ENCODE assay signal across 8 cellular contexts in genomic region chr17:77098884-77099545, GRCh38. TPM values are rescaled to one million over a fixed set of nuclear protein-coding genes. Genes with fewer than 3 reads are reported as not detected.
DNase-seq lines count a peak whose midpoint lies in the region; ATAC-seq, FAIRE-seq and TF ChIP-seq lines count a peak whose summit lies in the region.

No MANE protein-coding gene starts in this region.

- ATAC-seq in heart left ventricle (peak; percentile 73 to 80 (median 77)), GM21717 (IDR thresholded peaks at IDR 0.05; ENCODE audit: unreplicated experiment) (no peak)

- no peak for TF ChIP-seq CTCF in heart left ventricle (IDR thresholded peaks at IDR 0.05)
- TF ChIP-seq CTCF in D721Med (IDR thresholded peaks at IDR 0.05; ENCODE audit: insufficient read depth, missing control alignments): no peak

- TF ChIP-seq POLR2A in heart left ventricle (IDR thresholded peaks at IDR 0.05): no peak

- intact Hi-C loops in heart left ventricle (cut with DNase I): loop anchor here (2.0 to 10.0 kb wide), 9 partner anchors 42 to 396 kb away; partner anchors contain the start of gene SEC14L1 (in 6 of the 10)

- peak; percentile 37 for DNase-seq in KBM-7
- DNase-seq in adipocyte (ENCODE audit: low read depth): peak; percentile 82
- peak in 2 of 5 donors; percentile 61 to 69 for DNase-seq in heart left ventricle
- DNase-seq in MG63: no peak
- DNase-seq in D721Med (ENCODE audit: insufficient read length, low spot score): no peak
- DNase-seq in cortex of kidney (lab: John Stamatoyannopoulos, UW): no peak

- H3K9ac ChIP-seq in adipocyte (ENCODE audit: low read length) (no peak overlapping the region), skeletal muscle tissue (ENCODE audit: low read depth in 1 of 3, low read length in 3 of 3) (no peak overlapping the region)

- H3K36me3 ChIP-seq in adipocyte (ENCODE audit: control insufficient read depth, insufficient read depth, low read length, severe bottlenecking): peaks cover 18% of the 10 kb centered on the region
- H3K36me3 ChIP-seq in heart left ventricle: peaks cover 0 to 22% (median 17%) of the 10 kb centered on the region in 9 donors
- H3K36me3 ChIP-seq in skeletal muscle tissue (ENCODE audit: control insufficient read depth in 3 of 3, insufficient read depth in 3 of 3, low read length in 3 of 3): peaks cover 12 to 20% (median 14%) of the 10 kb centered on the region in 3 donors
- H3K36me3 ChIP-seq in MG63: peaks cover 66% of the 10 kb centered on the region

- in situ Hi-C loops in KBM-7 (cut with MboI; ENCODE audit: low pct_unique_long_range_greater_than_20kb, low sequenced_read_pairs): no loop called here

- H3K4me3 ChIP-seq in adipocyte (ENCODE audit: low read length): no peak overlapping the region
- H3K4me3 ChIP-seq in heart left ventricle: no peak overlapping the region
- H3K4me3 ChIP-seq in skeletal muscle tissue (ENCODE audit: low read length in 3 of 3): no peak overlapping the region
- H3K4me3 ChIP-seq in MG63: no peak overlapping the region

- H3K9me3 ChIP-seq in adipocyte (ENCODE audit: control insufficient read depth, low read length) (no peaks in the 10 kb centered on the region), heart left ventricle (no peaks in the 10 kb centered on the region), skeletal muscle tissue (ENCODE audit: control insufficient read depth in 3 of 3, low read length in 3 of 3) (no peaks in the 10 kb centered on the region), MG63 (no peaks in the 10 kb centered on the region)

- H3K27me3 ChIP-seq in adipocyte (replicated peaks; ENCODE audit: control insufficient read depth, insufficient read depth, low read length) (no peaks in the 10 kb centered on the region), heart left ventricle (no peaks in the 10 kb centered on the region), skeletal muscle tissue (ENCODE audit: control insufficient read depth in 3 of 3, insufficient read depth in 3 of 3, low read length in 3 of 3) (no peaks in the 10 kb centered on the region), MG63 (no peaks in the 10 kb centered on the region)

- H3K4me1 ChIP-seq in adipocyte (ENCODE audit: control insufficient read depth, insufficient read depth, low read length) (peaks cover 39% of the 10 kb centered on the region), heart left ventricle (peaks cover 0 to 46% (median 36%) of the 10 kb centered on the region in 12 donors), skeletal muscle tissue (ENCODE audit: control insufficient read depth in 3 of 3, insufficient read depth in 3 of 3, low read length in 3 of 3) (peaks cover 31 to 39% (median 34%) of the 10 kb centered on the region in 3 donors)

- H3K27ac ChIP-seq in heart left ventricle: peak overlapping the region; percentile 42 to 96 (median 75)
- H3K27ac ChIP-seq in skeletal muscle tissue (ENCODE audit: low read depth, low read length): peak overlapping the region; percentile 83

- 54 to 60% (median 57%) methylated on average over 9 of the region's 9 CpGs for whole genome bisulfite sequencing in heart left ventricle, 4 donors

- no peak for FAIRE-seq in D721Med (lab: Jason Lieb, UNC)

RNA-seq across cellular contexts. Expression of gene SEC14L1, which starts 41.8 kb away (rescaled TPM):
- total RNA-seq in heart left ventricle (100 to 1,000 TPM in 1 of 9 donors, 10 to 100 TPM in 8; 43.6 to 116 (median 53.7) TPM), skeletal muscle tissue (83.5 TPM)
- polyA plus RNA-seq in heart left ventricle: 10 to 100 TPM; 26.6 to 69.5 TPM
- 16.2 and 41.7 TPM in 2 replicates for total RNA-seq in MG63 (2014; rRNA removed; shearing (Covaris generic); ENCODE audit: low replicate concordance)

Comparison
In these comparisons a context has a peak if more than half of its experiments do, and no peak if none do; other contexts are left out.
1. DNase-seq: peak in KBM-7 (single experiment) and adipocyte (single experiment); none in MG63 (single experiment), D721Med (single experiment) and cortex of kidney (single experiment).